ENCODE assay signal across 9 cellular contexts in the genomic region with DNA sequence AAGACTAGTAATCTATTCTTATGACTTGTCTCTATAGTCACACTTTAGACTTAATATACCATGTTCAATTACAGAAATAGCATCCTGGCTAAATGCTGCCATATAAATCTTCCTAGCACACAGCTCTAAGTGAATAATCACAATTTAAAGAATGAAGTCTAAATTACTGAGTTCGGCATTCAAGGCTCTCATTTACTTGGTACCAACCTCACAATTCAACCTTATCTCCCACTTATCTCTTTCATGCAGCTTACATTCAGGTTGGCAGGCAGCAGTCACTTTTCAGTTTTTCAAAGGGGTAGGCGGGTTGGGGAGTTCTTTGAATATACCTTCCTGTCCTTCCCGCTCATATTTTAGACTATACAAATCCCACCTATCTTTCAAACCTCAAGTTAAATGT.
DNase-seq lines count a peak whose midpoint lies in the region; ATAC-seq and TF ChIP-seq lines count a peak whose summit lies in the region.
"Had no signal": no experiment of that assay in that cellular context is flagged by ENCODE, and none has a peak within 500 bp of the region (broad histone marks: within the 10 kb centered on the region; RNA-seq: fewer than 3 reads in every experiment).

No MANE protein-coding gene starts in this region.

- TF ChIP-seq CTCF in MM.1S (IDR thresholded peaks at IDR 0.05; ENCODE audit: low read length) (no peak), coronary artery (IDR thresholded peaks at IDR 0.05) (no peak), nephron progenitor cell (IDR thresholded peaks at IDR 0.05) (no peak), WERI-Rb-1 (IDR thresholded peaks at IDR 0.05; ENCODE audit: low read depth, low read length) (no peak)

- H3K9me2 ChIP-seq in MM.1S (replicated peaks; ENCODE audit: insufficient read depth, low read length): no peaks in the 10 kb centered on the region

- no peaks in the 10 kb centered on the region for H3K9me3 ChIP-seq in BLaER1 treated with 17β-estradiol and CSF1 and Interleukin-3, amounts not matched to agents 10 nM and 100 nM (replicated peaks in 1 of 11)
- H3K9me3 ChIP-seq in MM.1S (replicated peaks; ENCODE audit: insufficient read depth, low read length) (no peaks in the 10 kb centered on the region), WERI-Rb-1 (ENCODE audit: severe bottlenecking) (no peaks in the 10 kb centered on the region)

- H3K79me2 ChIP-seq in MM.1S (ENCODE audit: low read length): peaks cover 63% of the 10 kb centered on the region

- H3K27ac ChIP-seq in BLaER1 treated with 17β-estradiol and CSF1 and Interleukin-3, amounts not matched to agents 10 nM and 100 nM: peak overlapping the region in 9 of 11 experiments; percentile 92 to 99 (median 97); a peak in 15 of 22 replicates
- H3K27ac ChIP-seq in MM.1S (ENCODE audit: low read length) (no peak overlapping the region), coronary artery (peak overlapping the region in 1 of 2 donors; percentile 20), WERI-Rb-1 (no peak overlapping the region)

- H3K27me3 Mint-ChIP-seq in nephron progenitor cell (ENCODE audit: low read depth, poor library complexity): peaks cover 13% of the 10 kb centered on the region

- no peak for TF ChIP-seq POLR2A in GM18505 (IDR thresholded peaks at IDR 0.05; ENCODE audit: borderline replicate concordance, extremely low read depth, insufficient read depth, insufficient read length)

- H4K20me1 ChIP-seq in BLaER1 treated with 17β-estradiol and CSF1 and Interleukin-3, amounts not matched to agents 10 nM and 100 nM: peaks cover 0 to 32% (median 5%) of the 10 kb centered on the region in 11 experiments; a peak in 8 of 22 replicates
- peaks cover 4% of the 10 kb centered on the region; the same call in 1 of the 2 replicates for H4K20me1 ChIP-seq in MM.1S (ENCODE audit: insufficient read depth, low read length)

- peaks cover 28% of the 10 kb centered on the region for H3K36me3 Mint-ChIP-seq in nephron progenitor cell (ENCODE audit: low read depth)

- ATAC-seq in GM21381 (IDR thresholded peaks at IDR 0.05; ENCODE audit: unreplicated experiment): no peak
- no peak for ATAC-seq in GM18505 (IDR thresholded peaks at IDR 0.05; ENCODE audit: unreplicated experiment)

- no peaks in the 10 kb centered on the region for H3K27me3 ChIP-seq in BLaER1 treated with 17β-estradiol and CSF1 and Interleukin-3, amounts not matched to agents 10 nM and 100 nM
- no peaks in the 10 kb centered on the region for H3K27me3 ChIP-seq in MM.1S (replicated peaks; ENCODE audit: insufficient read depth, low read length)
- H3K27me3 ChIP-seq in WERI-Rb-1 (ENCODE audit: insufficient read depth, low read depth, severe bottlenecking): no peaks in the 10 kb centered on the region

- peaks cover 33 to 50% (median 37%) of the 10 kb centered on the region in 11 experiments; a peak in 21 of 22 replicates for H3K36me3 ChIP-seq in BLaER1 treated with 17β-estradiol and CSF1 and Interleukin-3, amounts not matched to agents 10 nM and 100 nM
- H3K36me3 ChIP-seq in MM.1S (replicated peaks; ENCODE audit: insufficient read depth, low read length) (peaks cover 24% of the 10 kb centered on the region), WERI-Rb-1 (peaks cover 35% of the 10 kb centered on the region)

- no peaks in the 10 kb centered on the region for H3F3A ChIP-seq in MM.1S (ENCODE audit: insufficient read depth, low read length)

- H3K27ac Mint-ChIP-seq in nephron progenitor cell: peak overlapping the region; percentile 73

- peak overlapping the region; percentile 88 to 98 (median 96); a peak in 18 of 22 replicates for H3K9ac ChIP-seq in BLaER1 treated with 17β-estradiol and CSF1 and Interleukin-3, amounts not matched to agents 10 nM and 100 nM
- peak overlapping the region; percentile 99; the same call in 1 of the 2 replicates for H3K9ac ChIP-seq in MM.1S (ENCODE audit: low read length)

- H3K4me3 Mint-ChIP-seq in nephron progenitor cell: peak overlapping the region; percentile 97

- peak overlapping the region; percentile 81 to 99 (median 91) for H3K4me2 ChIP-seq in BLaER1 treated with 17β-estradiol and CSF1 and Interleukin-3, amounts not matched to agents 10 nM and 100 nM
- H3K4me2 ChIP-seq in MM.1S (ENCODE audit: low read depth, low read length): peak overlapping the region; percentile 79

- peak overlapping the region; percentile 74 to 89 (median 83) for H3K4me3 ChIP-seq in BLaER1 treated with 17β-estradiol and CSF1 and Interleukin-3, amounts not matched to agents 10 nM and 100 nM
- H3K4me3 ChIP-seq in MM.1S (ENCODE audit: low read length) (peak overlapping the region; percentile 98), coronary artery (peak overlapping the region; percentile 80), WERI-Rb-1 (ENCODE audit: low read depth, low read length) (no peak overlapping the region)

- peaks cover 42% of the 10 kb centered on the region for H3K4me1 Mint-ChIP-seq in nephron progenitor cell

- H3K9me3 Mint-ChIP-seq in nephron progenitor cell: no peaks in the 10 kb centered on the region

- DNase-seq in MM.1S (no peak), coronary artery (ENCODE audit: low spot score) (no peak), nephron progenitor cell (no peak), WERI-Rb-1 (no peak), iPS-NIHi7 (ENCODE audit: extremely low spot score) (no peak)
- DNase-seq: MV-4-11 had no signal

- H3K4me1 ChIP-seq in BLaER1 treated with 17β-estradiol and CSF1 and Interleukin-3, amounts not matched to agents 10 nM and 100 nM: peaks cover 12 to 38% (median 22%) of the 10 kb centered on the region in 10 experiments
- H3K4me1 ChIP-seq in MM.1S (ENCODE audit: low read length): peaks cover 32% of the 10 kb centered on the region

- no peak overlapping the region for H2AFZ ChIP-seq in MM.1S (ENCODE audit: low read length)

Comparison
In these comparisons a context has a peak if more than half of its experiments do, and no peak if none do; other contexts are left out.
1. H3K27ac ChIP-seq: peak in BLaER1 treated with 17β-estradiol and CSF1 and Interleukin-3, amounts not matched to agents 10 nM and 100 nM (9 of 11); none in MM.1S (single experiment) and WERI-Rb-1 (single experiment).